Comparison of ENCODE assay signal across 14 cellular contexts in genomic region chr18:55982992-55983391, GRCh38.
DNase-seq lines count a peak whose midpoint lies in the region; ATAC-seq and TF ChIP-seq lines count a peak whose summit lies in the region.
"Had no signal": no experiment of that assay in that cellular context is flagged by ENCODE, and none has a peak within 500 bp of the region (broad histone marks: within the 10 kb centered on the region; RNA-seq: fewer than 3 reads in every experiment).

No MANE protein-coding gene starts in this region.

- peak overlapping the region; percentile 84 for H3K27ac ChIP-seq in left ventricle myocardium inferior (replicated peaks)
- H3K27ac ChIP-seq in skeletal muscle tissue (ENCODE audit: low read depth, low read length) = peak overlapping the region; percentile 59
- H3K27ac ChIP-seq in CD4-positive, alpha-beta T cell (ENCODE audit: low read depth, low read length) = no peak overlapping the region
- H3K27ac ChIP-seq: cardiac muscle cell, KMS-11 had no signal

- H3K4me3 ChIP-seq in left ventricle myocardium inferior (peak overlapping the region; percentile 10), skeletal muscle tissue (ENCODE audit: low read length in 3 of 3) (no peak overlapping the region)
- H3K4me3 ChIP-seq: cardiac muscle cell, HAP-1, smooth muscle cell had no signal

- H3K4me3 Mint-ChIP-seq in CD4-positive, alpha-beta T cell = no peak overlapping the region
- H3K4me3 Mint-ChIP-seq: stimulated activated naive CD8-positive, alpha-beta T cell treated with anti-CD3 and anti-CD28 coated beads, Interleukin-15, Interleukin-2, amounts not matched to agents 100 ng/mL and 50 ng/mL, for 24 hours had no signal

- no peak for ATAC-seq in Right ventricle myocardium inferior
- ATAC-seq in CD4-positive, alpha-beta T cell (ENCODE audit: poor library complexity) = no peak
- no peak for ATAC-seq in GM21723 (IDR thresholded peaks at IDR 0.05; ENCODE audit: unreplicated experiment)

- no peak for TF ChIP-seq CTCF in left ventricle myocardium inferior (IDR thresholded peaks at IDR 0.05; ENCODE audit: borderline replicate concordance)
- no peak for TF ChIP-seq CTCF in CD4-positive, alpha-beta T cell (IDR thresholded peaks at IDR 0.05)

- H3K9ac ChIP-seq in skeletal muscle tissue (ENCODE audit: low read depth in 1 of 3, low read length in 3 of 3) = peak overlapping the region in 1 of 3 donors; percentile 17
- H3K9ac ChIP-seq: KMS-11 had no signal

- H3K9me3 ChIP-seq in left ventricle myocardium inferior (replicated peaks) = peaks cover 20% of the 10 kb centered on the region
- peaks cover 0 to 4% (median 4%) of the 10 kb centered on the region in 3 donors for H3K9me3 ChIP-seq in skeletal muscle tissue (ENCODE audit: control insufficient read depth in 3 of 3, low read length in 3 of 3)
- no peaks in the 10 kb centered on the region for H3K9me3 ChIP-seq in CD4-positive, alpha-beta T cell (ENCODE audit: control insufficient read depth, low read length)
- H3K9me3 ChIP-seq: HAP-1 had no signal

- POLR2A ChIA-PET in CD4-positive, alpha-beta T cell (lab: Charles Lee) = no interaction called here

- H3K9me3 Mint-ChIP-seq in CD4-positive, alpha-beta T cell = peaks cover 10% of the 10 kb centered on the region

- no peak overlapping the region for H3K27ac Mint-ChIP-seq in CD4-positive, alpha-beta T cell
- H3K27ac Mint-ChIP-seq: stimulated activated naive CD8-positive, alpha-beta T cell treated with anti-CD3 and anti-CD28 coated beads, Interleukin-15, Interleukin-2, amounts not matched to agents 100 ng/mL and 50 ng/mL, for 24 hours had no signal

- H3K4me1 ChIP-seq in left ventricle myocardium inferior (peaks cover 11% of the 10 kb centered on the region), skeletal muscle tissue (ENCODE audit: control insufficient read depth in 3 of 3, insufficient read depth in 3 of 3, low read length in 3 of 3) (no peaks in the 10 kb centered on the region)

- H3K36me3 ChIP-seq in left ventricle myocardium inferior (no peaks in the 10 kb centered on the region), skeletal muscle tissue (ENCODE audit: control insufficient read depth in 3 of 3, insufficient read depth in 3 of 3, low read length in 3 of 3) (no peaks in the 10 kb centered on the region)
- H3K36me3 ChIP-seq: cardiac muscle cell, HAP-1 had no signal

- no peaks in the 10 kb centered on the region for H3K4me1 Mint-ChIP-seq in CD4-positive, alpha-beta T cell (ENCODE audit: low read depth)

- H3K36me3 Mint-ChIP-seq in CD4-positive, alpha-beta T cell (ENCODE audit: low read depth) = no peaks in the 10 kb centered on the region

- intact Hi-C loops in left ventricle myocardium inferior (cut with micrococcal nuclease) = no loop called here
- intact Hi-C loops in Right ventricle myocardium inferior (cut with DNase I) = loop anchor here (10.0 kb wide), 1 partner anchor 212 kb away; no protein-coding TSS in a partner anchor
- intact Hi-C loops in CD4-positive, alpha-beta T cell (cut with DNase I, micrococcal nuclease) = no loop called here

- no peaks in the 10 kb centered on the region for H3K27me3 Mint-ChIP-seq in CD4-positive, alpha-beta T cell
- H3K27me3 Mint-ChIP-seq: stimulated activated naive CD8-positive, alpha-beta T cell treated with anti-CD3 and anti-CD28 coated beads, Interleukin-15, Interleukin-2, amounts not matched to agents 100 ng/mL and 50 ng/mL, for 24 hours had no signal

- CTCF ChIA-PET in CD4-positive, alpha-beta T cell (lab: Charles Lee) = no interaction called here

- H3K27me3 ChIP-seq in left ventricle myocardium inferior (ENCODE audit: low read depth) (no peaks in the 10 kb centered on the region), skeletal muscle tissue (ENCODE audit: control insufficient read depth in 3 of 3, insufficient read depth in 3 of 3, low read length in 3 of 3) (no peaks in the 10 kb centered on the region)
- H3K27me3 ChIP-seq in CD4-positive, alpha-beta T cell (ENCODE audit: control insufficient read depth, insufficient read depth, low read length) = no peaks in the 10 kb centered on the region
- H3K27me3 ChIP-seq: cardiac muscle cell had no signal

- no peak for DNase-seq in left ventricle myocardium inferior
- no peak for DNase-seq in Right ventricle myocardium inferior (ENCODE audit: missing footprints)
- DNase-seq in amniotic epithelial cell (ENCODE audit: low read depth) = peak; percentile 8
- DNase-seq in islet precursor cell = peak; percentile 83
- DNase-seq in C1 segment of cervical spinal cord (lab: John Stamatoyannopoulos, UW) = no peak
- DNase-seq in CD4-positive, alpha-beta T cell = no peak
- DNase-seq: activated naive CD4-positive, alpha-beta T cell treated with anti-CD3 and anti-CD28 coated beads, Interleukin-2, amount 50 U/mL, for 16 hours had no signal

Comparison
In these comparisons a context has a peak if more than half of its experiments do, and no peak if none do; other contexts are left out.
1. DNase-seq: peak in amniotic epithelial cell (single experiment) and islet precursor cell (single experiment); none in left ventricle myocardium inferior (single experiment), Right ventricle myocardium inferior (single experiment), C1 segment of cervical spinal cord (0 of 14) and CD4-positive, alpha-beta T cell (0 of 10).